Comparison of ENCODE assay signal across 26 cellular contexts in genomic region chr12:41589878-41590277, GRCh38.
"Had no signal": no experiment of that assay in that cellular context is flagged by ENCODE, and none has a peak within 500 bp of the region (broad histone marks: within the 10 kb centered on the region; RNA-seq: fewer than 3 reads in every experiment).

No MANE protein-coding gene starts in this region.

- H3K27me3 ChIP-seq: neural progenitor cell, neutrophil, pancreas, right lobe of liver, sigmoid colon, stomach, thyroid gland, tibial nerve, upper lobe of right lung, uterus had no signal

- H3K36me3 ChIP-seq: neural progenitor cell, neutrophil, pancreas, prostate gland, right lobe of liver, sigmoid colon, stomach, thoracic aorta, thyroid gland, tibial nerve, upper lobe of right lung, uterus had no signal

- H3K9me3 ChIP-seq: neutrophil, pancreas, prostate gland, right lobe of liver, sigmoid colon, stomach, thoracic aorta, thyroid gland, tibial nerve, upper lobe of right lung, uterus had no signal

- H3K9ac ChIP-seq: neural progenitor cell had no signal

- DNase-seq: naive B cell; naive thymus-derived CD8-positive, alpha-beta T cell; nephron progenitor cell; nucleus accumbens; pancreas; right cardiac atrium; right lobe of liver; sigmoid colon; small intestine; stimulated activated CD4-positive, alpha-beta T cell treated with anti-CD3 and anti-CD28 coated beads, Interleukin-15, amount 100 ng/mL, for 24 hours; stimulated activated CD4-positive, alpha-beta T cell treated with anti-CD3 and anti-CD28 coated beads, Interleukin-2, amount 100 ng/mL, for 24 hours; stimulated activated CD4-positive, alpha-beta T cell treated with anti-CD3 and anti-CD28 coated beads, Interleukin-2, amount 100 ng/mL, for 48 hours; stimulated activated CD4-positive, alpha-beta T cell treated with anti-CD3 and anti-CD28 coated beads, Interleukin-4, amount 100 ng/mL, for 24 hours; stimulated activated naive B cell treated with anti-CD40 and anti-IgM and Interleukin-4, amounts not matched to agents 10 μg/mL and 1 μg/mL and 100 μg/mL, for 72 hours; stimulated activated naive CD4-positive, alpha-beta T cell treated with Interleukin-2 at 50 U/mL for 16 hours; stomach; thyroid gland; upper lobe of right lung; uterus had no signal

- H3K4me1 ChIP-seq: neural progenitor cell, pancreas, prostate gland, right lobe of liver, sigmoid colon, stomach, thyroid gland, tibial nerve, upper lobe of right lung, uterus had no signal

- H3K4me2 ChIP-seq: neural progenitor cell had no signal

- H3K4me3 ChIP-seq: neural progenitor cell, pancreas, prostate gland, right lobe of liver, sigmoid colon, stomach, thoracic aorta, thyroid gland, tibial nerve, upper lobe of right lung, uterus had no signal

- ATAC-seq: naive thymus-derived CD8-positive, alpha-beta T cell; natural killer cell treated with Interleukin-12 subunit alpha and Interleukin-12 subunit beta and Interleukin-15 and Interleukin-18, amount 100 ng/mL, for 72 hours; pancreas; right cardiac atrium; right lobe of liver; stimulated activated effector memory CD8-positive, alpha-beta T cell treated with anti-CD3 and anti-CD28 coated beads, Interleukin-12 subunit alpha, Interleukin-12 subunit beta, amount 100 ng/mL, for 72 hours; stimulated activated naive B cell treated with anti-CD40 and anti-IgM and Interleukin-4, amounts not matched to agents 10 μg/mL and 1 μg/mL and 100 μg/mL, for 72 hours; upper lobe of right lung had no signal

- H3K27ac ChIP-seq: neural progenitor cell, neutrophil, pancreas, prostate gland, right lobe of liver, sigmoid colon, stomach, thoracic aorta, thyroid gland, tibial nerve, upper lobe of right lung, uterus had no signal
